ENCODE assay signal across 17 cellular contexts in genomic region chr14:105505101-105505500, GRCh38. TPM values are rescaled to one million over a fixed set of nuclear protein-coding genes. Genes with fewer than 3 reads are reported as not detected.
"Had no signal": no experiment of that assay in that cellular context is flagged by ENCODE, and none has a peak within 500 bp of the region (broad histone marks: within the 10 kb centered on the region; RNA-seq: fewer than 3 reads in every experiment).

No MANE protein-coding gene starts in this region.

- H3K36me3 Mint-ChIP-seq: mesothelial cell of epicardium had no signal

- H3K9me3 Mint-ChIP-seq: activated naive CD4-positive, alpha-beta T cell treated with anti-CD3 and anti-CD28 coated beads for 36 hours; activated T-helper 17 cell treated with anti-CD3 and anti-CD28 coated beads, Interleukin-2, amount 50 U/mL, for 72 hours; mesothelial cell of epicardium; stimulated activated naive CD8-positive, alpha-beta T cell treated with anti-CD3 and anti-CD28 coated beads, Interleukin-15, Interleukin-2, amounts not matched to agents 100 ng/mL and 50 ng/mL, for 24 hours had no signal

- H3K27me3 ChIP-seq: cardiac muscle cell, hepatocyte, ovary, suprapubic skin had no signal

- H3K9me3 ChIP-seq: adrenal gland, lower lobe of right lung, ovary, spleen, suprapubic skin had no signal

- ATAC-seq: activated CD4-positive, CD25-positive, alpha-beta regulatory T cell treated with anti-CD3 and anti-CD28 coated beads, Interleukin-2, amount 50 U/mL, for 24 hours; activated T-helper 17 cell treated with anti-CD3 and anti-CD28 coated beads, Interleukin-2, amount 50 U/mL, for 72 hours; esophagus mucosa; lower lobe of right lung; sciatic nerve had no signal

- H3K4me3 Mint-ChIP-seq: activated naive CD4-positive, alpha-beta T cell treated with anti-CD3 and anti-CD28 coated beads for 36 hours; activated T-helper 17 cell treated with anti-CD3 and anti-CD28 coated beads, Interleukin-2, amount 50 U/mL, for 72 hours; mesothelial cell of epicardium; stimulated activated naive CD8-positive, alpha-beta T cell treated with anti-CD3 and anti-CD28 coated beads, Interleukin-15, Interleukin-2, amounts not matched to agents 100 ng/mL and 50 ng/mL, for 24 hours had no signal

- H3K4me3 ChIP-seq: adrenal gland, cardiac muscle cell, hepatocyte, lower lobe of right lung, ovary, spleen, suprapubic skin had no signal

- DNase-seq: activated CD4-positive, alpha-beta T cell treated with anti-CD3 and anti-CD28 coated beads, Interleukin-2, amount 50 U/mL, for 48 hours; activated naive CD4-positive, alpha-beta T cell treated with anti-CD3 and anti-CD28 coated beads for 36 hours; adrenal gland; lower lobe of right lung; ovary; spleen; SW 1271; trophoblast cell had no signal

- H3K4me1 Mint-ChIP-seq: activated T-helper 17 cell treated with anti-CD3 and anti-CD28 coated beads, Interleukin-2, amount 50 U/mL, for 72 hours; mesothelial cell of epicardium had no signal

- H3K4me1 ChIP-seq: adrenal gland, lower lobe of right lung, spleen, suprapubic skin had no signal

- H3K27ac ChIP-seq: adrenal gland, cardiac muscle cell, hepatocyte, lower lobe of right lung, ovary, spleen, suprapubic skin had no signal

- H3K27ac Mint-ChIP-seq: activated naive CD4-positive, alpha-beta T cell treated with anti-CD3 and anti-CD28 coated beads for 36 hours; activated T-helper 17 cell treated with anti-CD3 and anti-CD28 coated beads, Interleukin-2, amount 50 U/mL, for 72 hours; mesothelial cell of epicardium; stimulated activated naive CD8-positive, alpha-beta T cell treated with anti-CD3 and anti-CD28 coated beads, Interleukin-15, Interleukin-2, amounts not matched to agents 100 ng/mL and 50 ng/mL, for 24 hours had no signal

- H3K36me3 ChIP-seq: adrenal gland, cardiac muscle cell, lower lobe of right lung, ovary, spleen, suprapubic skin had no signal

RNA-seq across cellular contexts. Expression of gene CRIP2, which starts 30.5 kb away (rescaled TPM):
- total RNA-seq: activated naive CD4-positive, alpha-beta T cell treated with anti-CD3 and anti-CD28 coated beads for 36 hours had no signal
